Comparison of ENCODE assay signal across 1 cellular context in the genomic region with DNA sequence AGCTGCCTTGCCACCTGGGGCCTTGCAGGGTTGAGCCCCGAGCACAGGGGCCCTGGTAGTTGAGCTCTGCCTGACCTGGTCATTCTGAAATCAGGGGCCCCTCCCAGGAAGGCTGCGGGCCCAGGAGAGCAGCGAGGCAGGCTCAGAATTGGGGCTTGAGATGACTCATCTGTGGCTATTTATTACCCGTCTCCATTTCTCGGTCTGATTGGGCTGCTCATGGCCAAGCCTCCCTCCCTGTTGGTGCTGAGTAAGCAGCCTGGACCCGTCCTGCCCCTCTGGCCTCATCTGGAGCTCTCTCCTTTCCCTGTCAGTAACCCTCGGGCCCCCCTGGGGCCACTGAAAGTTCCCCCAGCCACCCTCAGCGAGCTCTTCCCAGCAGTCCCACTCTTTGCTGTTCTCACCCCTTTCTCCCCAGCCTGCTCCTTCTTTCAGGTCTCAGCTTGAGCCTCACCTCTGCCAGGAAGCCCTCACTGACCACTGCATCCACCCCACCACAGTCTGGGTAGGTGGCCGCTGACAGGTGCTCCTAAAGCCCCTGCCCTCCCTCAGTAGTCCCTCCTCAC.
A peak's percentile ranks its signal among the peaks of the same experiment; 100 is the strongest.
TF ChIP-seq lines count a peak whose summit lies in the region.

No MANE protein-coding gene starts in this region.

TF ChIP-seq in K562, 482 proteins besides CTCF, POLR2A, EP300 and RAD21 (continued from another document and continues in another):
- TF ChIP-seq, protein P1, sequence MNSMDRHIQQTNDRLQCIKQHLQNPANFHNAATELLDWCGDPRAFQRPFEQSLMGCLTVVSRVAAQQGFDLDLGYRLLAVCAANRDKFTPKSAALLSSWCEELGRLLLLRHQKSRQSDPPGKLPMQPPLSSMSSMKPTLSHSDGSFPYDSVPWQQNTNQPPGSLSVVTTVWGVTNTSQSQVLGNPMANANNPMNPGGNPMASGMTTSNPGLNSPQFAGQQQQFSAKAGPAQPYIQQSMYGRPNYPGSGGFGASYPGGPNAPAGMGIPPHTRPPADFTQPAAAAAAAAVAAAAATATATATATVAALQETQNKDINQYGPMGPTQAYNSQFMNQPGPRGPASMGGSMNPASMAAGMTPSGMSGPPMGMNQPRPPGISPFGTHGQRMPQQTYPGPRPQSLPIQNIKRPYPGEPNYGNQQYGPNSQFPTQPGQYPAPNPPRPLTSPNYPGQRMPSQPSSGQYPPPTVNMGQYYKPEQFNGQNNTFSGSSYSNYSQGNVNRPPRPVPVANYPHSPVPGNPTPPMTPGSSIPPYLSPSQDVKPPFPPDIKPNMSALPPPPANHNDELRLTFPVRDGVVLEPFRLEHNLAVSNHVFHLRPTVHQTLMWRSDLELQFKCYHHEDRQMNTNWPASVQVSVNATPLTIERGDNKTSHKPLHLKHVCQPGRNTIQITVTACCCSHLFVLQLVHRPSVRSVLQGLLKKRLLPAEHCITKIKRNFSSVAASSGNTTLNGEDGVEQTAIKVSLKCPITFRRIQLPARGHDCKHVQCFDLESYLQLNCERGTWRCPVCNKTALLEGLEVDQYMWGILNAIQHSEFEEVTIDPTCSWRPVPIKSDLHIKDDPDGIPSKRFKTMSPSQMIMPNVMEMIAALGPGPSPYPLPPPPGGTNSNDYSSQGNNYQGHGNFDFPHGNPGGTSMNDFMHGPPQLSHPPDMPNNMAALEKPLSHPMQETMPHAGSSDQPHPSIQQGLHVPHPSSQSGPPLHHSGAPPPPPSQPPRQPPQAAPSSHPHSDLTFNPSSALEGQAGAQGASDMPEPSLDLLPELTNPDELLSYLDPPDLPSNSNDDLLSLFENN (IDR thresholded peaks at IDR 0.05; ENCODE audit: low read depth in 2 of 2, low read length in 2 of 2) = no peak
- TF ChIP-seq CEBPB (tag; IDR thresholded peaks at IDR 0.05) (no peak), NFYB (IDR thresholded peaks at IDR 0.05; ENCODE audit: extremely low read depth, insufficient read length) (peak; percentile 46), ELF1 (tag; IDR thresholded peaks at IDR 0.05) (no peak), FOSL1 (tag; conservative IDR thresholded peaks at IDR 0.05) (peak; percentile 98), HOXB6 (CRISPR knock-in tag; IDR thresholded peaks at IDR 0.05; ENCODE audit: borderline replicate concordance) (no peak), KLF1 (tag; IDR thresholded peaks at IDR 0.05) (no peak), DNMT1 (IDR thresholded peaks at IDR 0.05) (no peak), MECOM (CRISPR knock-in tag; IDR thresholded peaks at IDR 0.05) (no peak), POLR2G (IDR thresholded peaks at IDR 0.05; ENCODE audit: low read depth, low read length) (peak; percentile 50; the same call in 1 of the 2 replicates), FOXK2 (conservative IDR thresholded peaks at IDR 0.05 in 1 of 2, IDR thresholded peaks at IDR 0.05 in 1 of 2; ENCODE audit: low read depth in 2 of 2) (peak; percentile 48 to 59; a peak in 1 of 4 replicates), FOXJ2 (tag; IDR thresholded peaks at IDR 0.05) (no peak), MEF2D (tag; conservative IDR thresholded peaks at IDR 0.05; ENCODE audit: low read depth) (peak; percentile 50; the same call in 1 of the 2 replicates), HSF4 (CRISPR knock-in tag; IDR thresholded peaks at IDR 0.05; ENCODE audit: borderline replicate concordance) (no peak), MEF2A (IDR thresholded peaks at IDR 0.05; ENCODE audit: control insufficient read depth, low read depth, low read length) (peak; percentile 59; the same call in 1 of the 2 replicates), DDX20 (tag; IDR thresholded peaks at IDR 0.05; ENCODE audit: low read depth) (no peak), TARDBP (IDR thresholded peaks at IDR 0.05) (peak; percentile 55; the same call in 1 of the 2 replicates), JUN (IDR thresholded peaks at IDR 0.05; ENCODE audit: borderline replicate concordance, low read depth, low read length) (peak; percentile 97), JUN (CRISPR knock-in tag; IDR thresholded peaks at IDR 0.05; ENCODE audit: borderline replicate concordance) (no peak), ZNF57 (CRISPR knock-in tag; IDR thresholded peaks at IDR 0.05) (no peak), CREM (IDR thresholded peaks at IDR 0.05; ENCODE audit: low read depth) (peak; percentile 36; the same call in 1 of the 2 replicates), MYC (IDR thresholded peaks at IDR 0.05; ENCODE audit: low read depth, low read length) (peak; percentile 30; the same call in 1 of the 2 replicates), MYC (CRISPR knock-in tag; IDR thresholded peaks at IDR 0.05; ENCODE audit: borderline replicate concordance, low read depth) (no peak), HDAC1 (IDR thresholded peaks at IDR 0.05) (no peak), ZEB2 (IDR thresholded peaks at IDR 0.05) (0 out of 2 replicates have a peak, but pooled peaks have one; percentile 19), NEUROD1 (IDR thresholded peaks at IDR 0.05; ENCODE audit: borderline replicate concordance, low read depth, low read length, partially characterized antibody) (no peak), ZBTB8A (IDR thresholded peaks at IDR 0.05; ENCODE audit: partially characterized antibody) (no peak)
- TF ChIP-seq, protein P2, sequence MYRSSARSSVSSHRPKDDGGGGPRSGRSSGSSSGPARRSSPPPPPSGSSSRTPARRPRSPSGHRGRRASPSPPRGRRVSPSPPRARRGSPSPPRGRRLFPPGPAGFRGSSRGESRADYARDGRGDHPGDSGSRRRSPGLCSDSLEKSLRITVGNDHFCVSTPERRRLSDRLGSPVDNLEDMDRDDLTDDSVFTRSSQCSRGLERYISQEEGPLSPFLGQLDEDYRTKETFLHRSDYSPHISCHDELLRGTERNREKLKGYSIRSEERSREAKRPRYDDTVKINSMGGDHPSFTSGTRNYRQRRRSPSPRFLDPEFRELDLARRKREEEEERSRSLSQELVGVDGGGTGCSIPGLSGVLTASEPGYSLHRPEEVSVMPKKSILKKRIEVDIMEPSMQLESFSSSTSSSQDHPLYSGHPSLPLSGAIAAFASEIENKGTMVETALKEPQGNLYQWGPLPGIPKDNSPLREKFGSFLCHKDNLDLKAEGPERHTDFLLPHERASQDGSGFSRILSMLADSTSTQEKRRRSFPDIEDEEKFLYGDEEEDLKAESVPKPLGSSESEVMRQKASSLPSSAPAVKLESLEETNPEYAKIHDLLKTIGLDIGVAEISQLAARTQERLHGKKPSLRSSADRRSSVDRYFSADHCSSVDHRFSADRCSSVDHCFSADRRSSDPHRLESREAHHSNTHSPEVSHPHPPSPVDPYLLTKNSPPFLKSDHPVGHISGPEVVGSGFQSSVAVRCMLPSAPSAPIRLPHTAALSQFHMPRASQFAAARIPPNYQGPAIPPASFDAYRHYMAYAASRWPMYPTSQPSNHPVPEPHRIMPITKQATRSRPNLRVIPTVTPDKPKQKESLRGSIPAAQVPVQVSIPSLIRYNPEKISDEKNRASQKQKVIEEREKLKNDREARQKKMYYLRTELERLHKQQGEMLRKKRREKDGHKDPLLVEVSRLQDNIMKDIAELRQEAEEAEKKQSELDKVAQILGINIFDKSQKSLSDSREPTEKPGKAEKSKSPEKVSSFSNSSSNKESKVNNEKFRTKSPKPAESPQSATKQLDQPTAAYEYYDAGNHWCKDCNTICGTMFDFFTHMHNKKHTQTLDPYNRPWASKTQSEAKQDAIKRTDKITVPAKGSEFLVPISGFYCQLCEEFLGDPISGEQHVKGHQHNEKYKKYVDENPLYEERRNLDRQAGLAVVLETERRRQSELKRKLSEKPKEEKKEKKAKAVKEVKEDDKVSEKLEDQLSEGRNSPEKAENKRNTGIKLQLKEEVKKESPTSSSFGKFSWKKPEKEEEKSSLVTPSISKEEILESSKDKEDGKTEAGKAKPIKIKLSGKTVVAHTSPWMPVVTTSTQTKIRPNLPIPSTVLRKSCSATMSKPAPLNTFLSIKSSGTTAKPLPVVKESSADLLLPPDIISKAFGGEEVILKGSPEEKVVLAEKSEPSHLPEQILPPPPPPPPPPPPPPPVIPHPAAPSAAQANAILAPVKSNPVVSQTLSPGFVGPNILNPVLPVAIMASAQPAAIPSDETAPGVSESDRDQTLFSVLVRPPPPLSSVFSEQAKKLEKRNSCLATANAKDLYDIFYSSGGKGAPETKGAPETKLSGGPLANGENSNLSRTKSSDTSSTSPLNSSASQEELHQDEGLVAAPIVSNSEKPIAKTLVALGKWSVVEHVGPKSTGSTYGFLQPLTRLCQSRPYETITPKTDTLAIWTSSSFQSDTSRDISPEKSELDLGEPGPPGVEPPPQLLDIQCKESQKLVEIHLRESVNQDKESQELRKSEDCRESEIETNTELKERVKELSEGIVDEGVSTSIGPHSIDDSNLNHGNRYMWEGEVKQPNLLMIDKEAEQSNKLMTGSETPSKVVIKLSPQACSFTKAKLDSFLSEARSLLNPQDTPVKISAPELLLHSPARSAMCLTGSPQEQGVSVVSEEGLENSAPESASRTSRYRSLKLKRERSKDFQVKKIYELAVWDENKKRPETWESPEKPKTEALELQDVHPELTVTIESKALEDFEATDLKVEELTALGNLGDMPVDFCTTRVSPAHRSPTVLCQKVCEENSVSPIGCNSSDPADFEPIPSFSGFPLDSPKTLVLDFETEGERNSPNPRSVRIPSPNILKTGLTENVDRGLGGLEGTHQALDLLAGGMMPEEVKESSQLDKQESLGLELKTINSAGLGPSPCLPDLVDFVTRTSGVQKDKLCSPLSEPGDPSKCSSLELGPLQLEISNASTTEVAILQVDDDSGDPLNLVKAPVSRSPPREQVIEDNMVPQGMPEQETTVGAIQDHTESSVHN (IDR thresholded peaks at IDR 0.05; ENCODE audit: borderline replicate concordance in 1 of 2, low read depth in 1 of 2) = peak in 1 of 2 experiments; percentile 53; a peak in 1 of 4 replicates
- TF ChIP-seq, protein P3, sequence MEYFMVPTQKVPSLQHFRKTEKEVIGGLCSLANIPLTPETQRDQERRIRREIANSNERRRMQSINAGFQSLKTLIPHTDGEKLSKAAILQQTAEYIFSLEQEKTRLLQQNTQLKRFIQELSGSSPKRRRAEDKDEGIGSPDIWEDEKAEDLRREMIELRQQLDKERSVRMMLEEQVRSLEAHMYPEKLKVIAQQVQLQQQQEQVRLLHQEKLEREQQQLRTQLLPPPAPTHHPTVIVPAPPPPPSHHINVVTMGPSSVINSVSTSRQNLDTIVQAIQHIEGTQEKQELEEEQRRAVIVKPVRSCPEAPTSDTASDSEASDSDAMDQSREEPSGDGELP (CRISPR knock-in tag; IDR thresholded peaks at IDR 0.05; ENCODE audit: borderline replicate concordance) = peak; percentile 32; the same call in 1 of the 2 replicates
- TF ChIP-seq, protein P4, sequence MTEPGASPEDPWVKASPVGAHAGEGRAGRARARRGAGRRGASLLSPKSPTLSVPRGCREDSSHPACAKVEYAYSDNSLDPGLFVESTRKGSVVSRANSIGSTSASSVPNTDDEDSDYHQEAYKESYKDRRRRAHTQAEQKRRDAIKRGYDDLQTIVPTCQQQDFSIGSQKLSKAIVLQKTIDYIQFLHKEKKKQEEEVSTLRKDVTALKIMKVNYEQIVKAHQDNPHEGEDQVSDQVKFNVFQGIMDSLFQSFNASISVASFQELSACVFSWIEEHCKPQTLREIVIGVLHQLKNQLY (CRISPR knock-in tag; conservative IDR thresholded peaks at IDR 0.05) = no peak
- TF ChIP-seq, protein P5, sequence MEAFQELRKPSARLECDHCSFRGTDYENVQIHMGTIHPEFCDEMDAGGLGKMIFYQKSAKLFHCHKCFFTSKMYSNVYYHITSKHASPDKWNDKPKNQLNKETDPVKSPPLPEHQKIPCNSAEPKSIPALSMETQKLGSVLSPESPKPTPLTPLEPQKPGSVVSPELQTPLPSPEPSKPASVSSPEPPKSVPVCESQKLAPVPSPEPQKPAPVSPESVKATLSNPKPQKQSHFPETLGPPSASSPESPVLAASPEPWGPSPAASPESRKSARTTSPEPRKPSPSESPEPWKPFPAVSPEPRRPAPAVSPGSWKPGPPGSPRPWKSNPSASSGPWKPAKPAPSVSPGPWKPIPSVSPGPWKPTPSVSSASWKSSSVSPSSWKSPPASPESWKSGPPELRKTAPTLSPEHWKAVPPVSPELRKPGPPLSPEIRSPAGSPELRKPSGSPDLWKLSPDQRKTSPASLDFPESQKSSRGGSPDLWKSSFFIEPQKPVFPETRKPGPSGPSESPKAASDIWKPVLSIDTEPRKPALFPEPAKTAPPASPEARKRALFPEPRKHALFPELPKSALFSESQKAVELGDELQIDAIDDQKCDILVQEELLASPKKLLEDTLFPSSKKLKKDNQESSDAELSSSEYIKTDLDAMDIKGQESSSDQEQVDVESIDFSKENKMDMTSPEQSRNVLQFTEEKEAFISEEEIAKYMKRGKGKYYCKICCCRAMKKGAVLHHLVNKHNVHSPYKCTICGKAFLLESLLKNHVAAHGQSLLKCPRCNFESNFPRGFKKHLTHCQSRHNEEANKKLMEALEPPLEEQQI (IDR thresholded peaks at IDR 0.05) = no peak
- TF ChIP-seq, protein P6, sequence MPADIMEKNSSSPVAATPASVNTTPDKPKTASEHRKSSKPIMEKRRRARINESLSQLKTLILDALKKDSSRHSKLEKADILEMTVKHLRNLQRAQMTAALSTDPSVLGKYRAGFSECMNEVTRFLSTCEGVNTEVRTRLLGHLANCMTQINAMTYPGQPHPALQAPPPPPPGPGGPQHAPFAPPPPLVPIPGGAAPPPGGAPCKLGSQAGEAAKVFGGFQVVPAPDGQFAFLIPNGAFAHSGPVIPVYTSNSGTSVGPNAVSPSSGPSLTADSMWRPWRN (IDR thresholded peaks at IDR 0.05; ENCODE audit: low read depth) = no peak
- TF ChIP-seq, protein P7, sequence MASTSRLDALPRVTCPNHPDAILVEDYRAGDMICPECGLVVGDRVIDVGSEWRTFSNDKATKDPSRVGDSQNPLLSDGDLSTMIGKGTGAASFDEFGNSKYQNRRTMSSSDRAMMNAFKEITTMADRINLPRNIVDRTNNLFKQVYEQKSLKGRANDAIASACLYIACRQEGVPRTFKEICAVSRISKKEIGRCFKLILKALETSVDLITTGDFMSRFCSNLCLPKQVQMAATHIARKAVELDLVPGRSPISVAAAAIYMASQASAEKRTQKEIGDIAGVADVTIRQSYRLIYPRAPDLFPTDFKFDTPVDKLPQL (IDR thresholded peaks at IDR 0.05; ENCODE audit: extremely low read depth, insufficient read length) = no peak
- TF ChIP-seq, protein P8, sequence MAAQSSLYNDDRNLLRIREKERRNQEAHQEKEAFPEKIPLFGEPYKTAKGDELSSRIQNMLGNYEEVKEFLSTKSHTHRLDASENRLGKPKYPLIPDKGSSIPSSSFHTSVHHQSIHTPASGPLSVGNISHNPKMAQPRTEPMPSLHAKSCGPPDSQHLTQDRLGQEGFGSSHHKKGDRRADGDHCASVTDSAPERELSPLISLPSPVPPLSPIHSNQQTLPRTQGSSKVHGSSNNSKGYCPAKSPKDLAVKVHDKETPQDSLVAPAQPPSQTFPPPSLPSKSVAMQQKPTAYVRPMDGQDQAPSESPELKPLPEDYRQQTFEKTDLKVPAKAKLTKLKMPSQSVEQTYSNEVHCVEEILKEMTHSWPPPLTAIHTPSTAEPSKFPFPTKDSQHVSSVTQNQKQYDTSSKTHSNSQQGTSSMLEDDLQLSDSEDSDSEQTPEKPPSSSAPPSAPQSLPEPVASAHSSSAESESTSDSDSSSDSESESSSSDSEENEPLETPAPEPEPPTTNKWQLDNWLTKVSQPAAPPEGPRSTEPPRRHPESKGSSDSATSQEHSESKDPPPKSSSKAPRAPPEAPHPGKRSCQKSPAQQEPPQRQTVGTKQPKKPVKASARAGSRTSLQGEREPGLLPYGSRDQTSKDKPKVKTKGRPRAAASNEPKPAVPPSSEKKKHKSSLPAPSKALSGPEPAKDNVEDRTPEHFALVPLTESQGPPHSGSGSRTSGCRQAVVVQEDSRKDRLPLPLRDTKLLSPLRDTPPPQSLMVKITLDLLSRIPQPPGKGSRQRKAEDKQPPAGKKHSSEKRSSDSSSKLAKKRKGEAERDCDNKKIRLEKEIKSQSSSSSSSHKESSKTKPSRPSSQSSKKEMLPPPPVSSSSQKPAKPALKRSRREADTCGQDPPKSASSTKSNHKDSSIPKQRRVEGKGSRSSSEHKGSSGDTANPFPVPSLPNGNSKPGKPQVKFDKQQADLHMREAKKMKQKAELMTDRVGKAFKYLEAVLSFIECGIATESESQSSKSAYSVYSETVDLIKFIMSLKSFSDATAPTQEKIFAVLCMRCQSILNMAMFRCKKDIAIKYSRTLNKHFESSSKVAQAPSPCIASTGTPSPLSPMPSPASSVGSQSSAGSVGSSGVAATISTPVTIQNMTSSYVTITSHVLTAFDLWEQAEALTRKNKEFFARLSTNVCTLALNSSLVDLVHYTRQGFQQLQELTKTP (IDR thresholded peaks at IDR 0.05; ENCODE audit: low read depth in 1 of 2, partially characterized antibody in 2 of 2) = no peak
